ENCODE assay signal across 33 cellular contexts in the genomic region with DNA sequence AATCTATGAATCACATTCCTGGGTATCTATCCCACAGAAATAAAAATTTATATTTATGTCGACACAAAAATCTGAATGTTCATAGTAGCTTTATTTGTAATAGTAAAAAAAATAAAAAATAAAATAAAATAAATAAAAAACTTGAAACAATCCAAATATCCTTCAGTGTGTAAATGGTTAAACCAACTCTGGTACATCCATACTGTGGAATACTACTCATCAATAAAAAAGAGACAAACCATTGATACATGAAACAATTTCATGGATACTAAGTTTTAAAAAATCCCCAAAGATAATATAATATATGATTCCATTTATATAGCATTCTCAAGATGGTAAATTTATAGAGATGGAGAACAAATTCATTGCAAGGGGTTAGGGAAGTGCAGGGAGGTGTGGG.
"Had no signal": no experiment of that assay in that cellular context is flagged by ENCODE, and none has a peak within 500 bp of the region (broad histone marks: within the 10 kb centered on the region; RNA-seq: fewer than 3 reads in every experiment).

No MANE protein-coding gene starts in this region.

- FAIRE-seq: bronchial epithelial cell had no signal

- H3K4me3 ChIP-seq: MG63, SJCRH30, SK-N-MC had no signal

- H3K9me3 Mint-ChIP-seq: activated CD4-positive, alpha-beta memory T cell treated with anti-CD3 and anti-CD28 coated beads, Interleukin-2, amount 10 ng/mL, durations not matched to agents 7 days and 5 days; activated naive CD4-positive, alpha-beta T cell treated with anti-CD3 and anti-CD28 coated beads, Interleukin-2, amount 10 ng/mL, durations not matched to agents 7 days and 5 days; activated naive CD8-positive, alpha-beta T cell treated with anti-CD3 and anti-CD28 coated beads, Interleukin-2, amount 50 U/mL, for 24 hours; T-cell had no signal

- DNase-seq: activated CD4-positive, alpha-beta memory T cell treated with anti-CD3 and anti-CD28 coated beads, Interleukin-2, amount 10 ng/mL, durations not matched to agents 7 days and 5 days; activated CD4-positive, alpha-beta T cell treated with anti-CD3 and anti-CD28 coated beads for 1 hour; activated CD4-positive, alpha-beta T cell treated with anti-CD3 and anti-CD28 coated beads for 48 hours; activated CD4-positive, CD25-positive, alpha-beta regulatory T cell; activated CD8-positive, alpha-beta memory T cell treated with anti-CD3 and anti-CD28 coated beads for 24 hours; activated CD8-positive, alpha-beta memory T cell treated with anti-CD3 and anti-CD28 coated beads, Interleukin-2, amount 10 ng/mL, durations not matched to agents 7 days and 5 days; activated CD8-positive, alpha-beta memory T cell treated with anti-CD3 and anti-CD28 coated beads, Interleukin-2, amount 50 U/mL, for 48 hours; activated effector memory CD4-positive, alpha-beta T cell treated with Interleukin-2 at 50 U/mL for 16 hours; activated naive CD4-positive, alpha-beta T cell treated with anti-CD3 and anti-CD28 coated beads, Interleukin-2, amount 10 ng/mL, durations not matched to agents 7 days and 5 days; activated naive CD8-positive, alpha-beta T cell treated with anti-CD3 and anti-CD28 coated beads, Interleukin-2, amount 50 U/mL, for 24 hours; activated T-cell treated with anti-CD3 and anti-CD28 coated beads, Interleukin-2, amount 50 U/mL, for 48 hours; anterior cingulate cortex; caudate nucleus; Kasumi-1; KBM-7; MG63; MV-4-11; NCI-H1092; NCI-H1436 treated with DMSO at 0.1 percent for 48 hours; NCI-H1694 treated with DMSO at 0.1 percent for 48 hours; NCI-H2029; NCI-H345; NCI-H524 treated with DMSO at 0.1 percent for 48 hours; SHP77; SJCRH30; T-cell; T-helper 17 cell had no signal

- H3K4me1 Mint-ChIP-seq: activated CD4-positive, alpha-beta memory T cell treated with anti-CD3 and anti-CD28 coated beads, Interleukin-2, amount 10 ng/mL, durations not matched to agents 7 days and 5 days; activated CD8-positive, alpha-beta memory T cell treated with anti-CD3 and anti-CD28 coated beads, Interleukin-2, amount 10 ng/mL, durations not matched to agents 7 days and 5 days; activated naive CD4-positive, alpha-beta T cell treated with anti-CD3 and anti-CD28 coated beads, Interleukin-2, amount 10 ng/mL, durations not matched to agents 7 days and 5 days had no signal

- H3K27ac ChIP-seq: SJCRH30, SK-N-MC, VCaP had no signal

- H3K4me1 ChIP-seq: SJCRH30 had no signal

- H3K9me3 ChIP-seq: MG63, SJCRH30 had no signal

- H3K27ac Mint-ChIP-seq: activated CD4-positive, alpha-beta memory T cell treated with anti-CD3 and anti-CD28 coated beads, Interleukin-2, amount 10 ng/mL, durations not matched to agents 7 days and 5 days; activated CD8-positive, alpha-beta memory T cell treated with anti-CD3 and anti-CD28 coated beads, Interleukin-2, amount 10 ng/mL, durations not matched to agents 7 days and 5 days; activated naive CD4-positive, alpha-beta T cell treated with anti-CD3 and anti-CD28 coated beads, Interleukin-2, amount 10 ng/mL, durations not matched to agents 7 days and 5 days; activated naive CD8-positive, alpha-beta T cell; activated naive CD8-positive, alpha-beta T cell treated with anti-CD3 and anti-CD28 coated beads, Interleukin-2, amount 50 U/mL, for 24 hours; T-cell; T-helper 17 cell had no signal

- H3K27me3 Mint-ChIP-seq: activated CD8-positive, alpha-beta memory T cell treated with anti-CD3 and anti-CD28 coated beads, Interleukin-2, amount 10 ng/mL, durations not matched to agents 7 days and 5 days; activated naive CD8-positive, alpha-beta T cell; activated naive CD8-positive, alpha-beta T cell treated with anti-CD3 and anti-CD28 coated beads, Interleukin-2, amount 50 U/mL, for 24 hours; brain; T-cell had no signal

- H3K36me3 Mint-ChIP-seq: activated CD8-positive, alpha-beta memory T cell treated with anti-CD3 and anti-CD28 coated beads, Interleukin-2, amount 10 ng/mL, durations not matched to agents 7 days and 5 days; activated naive CD4-positive, alpha-beta T cell treated with anti-CD3 and anti-CD28 coated beads, Interleukin-2, amount 10 ng/mL, durations not matched to agents 7 days and 5 days had no signal

- H3K27me3 ChIP-seq: MG63, SJCRH30 had no signal

- H3K4me3 Mint-ChIP-seq: activated CD4-positive, alpha-beta memory T cell treated with anti-CD3 and anti-CD28 coated beads, Interleukin-2, amount 10 ng/mL, durations not matched to agents 7 days and 5 days; activated CD8-positive, alpha-beta memory T cell treated with anti-CD3 and anti-CD28 coated beads, Interleukin-2, amount 10 ng/mL, durations not matched to agents 7 days and 5 days; activated naive CD4-positive, alpha-beta T cell treated with anti-CD3 and anti-CD28 coated beads, Interleukin-2, amount 10 ng/mL, durations not matched to agents 7 days and 5 days; activated naive CD8-positive, alpha-beta T cell; activated naive CD8-positive, alpha-beta T cell treated with anti-CD3 and anti-CD28 coated beads, Interleukin-2, amount 50 U/mL, for 24 hours; T-cell; T-helper 17 cell had no signal

- ATAC-seq: activated CD8-positive, alpha-beta memory T cell treated with anti-CD3 and anti-CD28 coated beads, Interleukin-2, amount 10 ng/mL, durations not matched to agents 7 days and 5 days; activated naive CD8-positive, alpha-beta T cell treated with anti-CD3 and anti-CD28 coated beads, Interleukin-2, amount 50 U/mL, for 24 hours; Panc1; T-cell; T-helper 17 cell had no signal

- H3K36me3 ChIP-seq: MG63, SJCRH30 had no signal
